16 cellular contexts compared by ENCODE assay signal in genomic region chr14:39318574-39318973, GRCh38.
DNase-seq lines count a peak whose midpoint lies in the region; ATAC-seq, FAIRE-seq and TF ChIP-seq lines count a peak whose summit lies in the region.
"Had no signal": no experiment of that assay in that cellular context is flagged by ENCODE, and none has a peak within 500 bp of the region (broad histone marks: within the 10 kb centered on the region; RNA-seq: fewer than 3 reads in every experiment).

No MANE protein-coding gene starts in this region.

- peaks cover 7 to 13% of the 10 kb centered on the region in 2 donors for H3K4me1 Mint-ChIP-seq in natural killer cell
- H3K4me1 Mint-ChIP-seq in natural killer cell treated with Interleukin-12 subunit alpha and Interleukin-12 subunit beta and Interleukin-15 and Interleukin-18, amount 100 ng/mL, for 72 hours (ENCODE audit: low read depth in 2 of 2): no peaks in the 10 kb centered on the region

- H3K9me3 Mint-ChIP-seq in natural killer cell: no peaks in the 10 kb centered on the region
- no peaks in the 10 kb centered on the region for H3K9me3 Mint-ChIP-seq in natural killer cell treated with Interleukin-12 subunit alpha and Interleukin-12 subunit beta and Interleukin-15 and Interleukin-18, amount 100 ng/mL, for 72 hours
- H3K9me3 Mint-ChIP-seq: CD4-positive, alpha-beta memory T cell had no signal

- no peak overlapping the region for H3K4me3 Mint-ChIP-seq in natural killer cell
- no peak overlapping the region for H3K4me3 Mint-ChIP-seq in natural killer cell treated with Interleukin-12 subunit alpha and Interleukin-12 subunit beta and Interleukin-15 and Interleukin-18, amount 100 ng/mL, for 72 hours
- H3K4me3 Mint-ChIP-seq: CD4-positive, alpha-beta memory T cell had no signal

- H3K4me3 ChIP-seq in adipocyte (ENCODE audit: low read length) (no peak overlapping the region), kidney (ENCODE audit: low read length in 2 of 2) (no peak overlapping the region)
- H3K4me3 ChIP-seq: BLaER1, Peyer's patch, SJSA1 had no signal

- no peak for DNase-seq in natural killer cell
- no peak for DNase-seq in natural killer cell treated with Interleukin-12 subunit alpha and Interleukin-12 subunit beta and Interleukin-15 and Interleukin-18, amount 100 ng/mL, for 72 hours (ENCODE audit: low spot score)
- peak; percentile 34 for DNase-seq in adipocyte (ENCODE audit: low read depth)
- DNase-seq in kidney: no peak
- DNase-seq in frontal cortex (ENCODE audit: low spot score in 2 of 2): no peak
- DNase-seq: CD4-positive, alpha-beta memory T cell; H7; Karpas-422; NCI-H1092 treated with DMSO at 0.1 percent for 48 hours; NCI-H146; NCI-H2029 treated with DMSO at 0.1 percent for 48 hours; Peyer's patch had no signal

- FAIRE-seq in kidney (lab: Jason Lieb, UNC) (peak; percentile 44), frontal cortex (lab: Jason Lieb, UNC) (no peak)

- TF ChIP-seq CTCF in natural killer cell (IDR thresholded peaks at IDR 0.05) (no peak), kidney (IDR thresholded peaks at IDR 0.05; ENCODE audit: borderline replicate concordance, extremely low read depth, insufficient read depth) (no peak)

- H3K27ac ChIP-seq in kidney (ENCODE audit: low read depth in 2 of 2, low read length in 2 of 2): no peak overlapping the region
- H3K27ac ChIP-seq: BLaER1, Peyer's patch, SJSA1 had no signal

- ATAC-seq in natural killer cell (no peak), SK-N-SH treated with all-trans-retinoic acid at 6 μM for 48 hours (no peak), GM21447 (IDR thresholded peaks at IDR 0.05; ENCODE audit: unreplicated experiment) (no peak)
- no peak for ATAC-seq in natural killer cell treated with Interleukin-12 subunit alpha and Interleukin-12 subunit beta and Interleukin-15 and Interleukin-18, amount 100 ng/mL, for 72 hours

- H3K9ac ChIP-seq in adipocyte (ENCODE audit: low read length) (no peak overlapping the region), kidney (ENCODE audit: low read length in 2 of 2) (no peak overlapping the region)
- H3K9ac ChIP-seq: BLaER1 had no signal

- H3K9me3 ChIP-seq in adipocyte (ENCODE audit: control insufficient read depth, low read length) (no peaks in the 10 kb centered on the region), kidney (ENCODE audit: control insufficient read depth in 1 of 2, low read length in 2 of 2) (no peaks in the 10 kb centered on the region)
- H3K9me3 ChIP-seq: BLaER1, Peyer's patch, SJSA1 had no signal

- no peaks in the 10 kb centered on the region for H3K27me3 ChIP-seq in adipocyte (replicated peaks; ENCODE audit: control insufficient read depth, insufficient read depth, low read length)
- H3K27me3 ChIP-seq: BLaER1, Peyer's patch, SJSA1 had no signal

- H3K27ac Mint-ChIP-seq in natural killer cell: peak overlapping the region; percentile 2 to 54
- H3K27ac Mint-ChIP-seq in natural killer cell treated with Interleukin-12 subunit alpha and Interleukin-12 subunit beta and Interleukin-15 and Interleukin-18, amount 100 ng/mL, for 72 hours: no peak overlapping the region

- H3K36me3 ChIP-seq in adipocyte (ENCODE audit: control insufficient read depth, insufficient read depth, low read length, severe bottlenecking) (peaks cover 32% of the 10 kb centered on the region), kidney (ENCODE audit: control insufficient read depth in 1 of 2, insufficient read depth in 2 of 2, low read length in 2 of 2) (peaks cover 0 to 9% of the 10 kb centered on the region in 2 donors)

- H3K27me3 Mint-ChIP-seq in natural killer cell (ENCODE audit: low read depth in 2 of 2): no peaks in the 10 kb centered on the region
- H3K27me3 Mint-ChIP-seq in natural killer cell treated with Interleukin-12 subunit alpha and Interleukin-12 subunit beta and Interleukin-15 and Interleukin-18, amount 100 ng/mL, for 72 hours: no peaks in the 10 kb centered on the region
- H3K27me3 Mint-ChIP-seq: CD4-positive, alpha-beta memory T cell had no signal

- H3K4me1 ChIP-seq in adipocyte (ENCODE audit: control insufficient read depth, insufficient read depth, low read length) (peaks cover 28% of the 10 kb centered on the region), kidney (ENCODE audit: control insufficient read depth in 1 of 2, insufficient read depth in 1 of 2, low read depth in 1 of 2, low read length in 2 of 2) (peaks cover 3 to 12% of the 10 kb centered on the region in 2 donors)
- H3K4me1 ChIP-seq: BLaER1, Peyer's patch, SJSA1 had no signal

- no peaks in the 10 kb centered on the region for H3K36me3 Mint-ChIP-seq in natural killer cell
- H3K36me3 Mint-ChIP-seq in natural killer cell treated with Interleukin-12 subunit alpha and Interleukin-12 subunit beta and Interleukin-15 and Interleukin-18, amount 100 ng/mL, for 72 hours: peaks cover 16% of the 10 kb centered on the region

- intact Hi-C loops in natural killer cell (cut with micrococcal nuclease) (no loop called here), kidney (cut with DNase I) (no loop called here)

TF ChIP-seq in SK-N-SH treated with all-trans-retinoic acid at 6 μM for 48 hours, 23 proteins besides CTCF, POLR2A, EP300 and RAD21:
- TF ChIP-seq ARNTL (CRISPR knock-in tag; IDR thresholded peaks at IDR 0.05; ENCODE audit: borderline replicate concordance, low read depth): no peak
- TF ChIP-seq SNAI2 (CRISPR knock-in tag; IDR thresholded peaks at IDR 0.05): no peak
- no peak for TF ChIP-seq ZNF565 (CRISPR knock-in tag; conservative IDR thresholded peaks at IDR 0.05; ENCODE audit: low read depth)
- TF ChIP-seq PATZ1 (CRISPR knock-in tag; IDR thresholded peaks at IDR 0.05; ENCODE audit: borderline replicate concordance): no peak
- TF ChIP-seq TOX (CRISPR knock-in tag; IDR thresholded peaks at IDR 0.05; ENCODE audit: borderline replicate concordance): no peak
- TF ChIP-seq ZC3H10 (CRISPR knock-in tag; IDR thresholded peaks at IDR 0.05): no peak
- no peak for TF ChIP-seq ZFP3 (CRISPR knock-in tag; IDR thresholded peaks at IDR 0.05)
- TF ChIP-seq RARB (CRISPR knock-in tag; IDR thresholded peaks at IDR 0.05): no peak
- no peak for TF ChIP-seq ZNF8 (CRISPR knock-in tag; IDR thresholded peaks at IDR 0.05)
- TF ChIP-seq TCF4 (CRISPR knock-in tag; IDR thresholded peaks at IDR 0.05; ENCODE audit: borderline replicate concordance): no peak
- TF ChIP-seq POU6F1 (CRISPR knock-in tag; IDR thresholded peaks at IDR 0.05; ENCODE audit: borderline replicate concordance, low read depth): no peak
- TF ChIP-seq CREB5 (CRISPR knock-in tag; IDR thresholded peaks at IDR 0.05; ENCODE audit: low read depth): no peak
- no peak for TF ChIP-seq GLIS3 (CRISPR knock-in tag; IDR thresholded peaks at IDR 0.05)
- TF ChIP-seq ZNF70 (CRISPR knock-in tag; IDR thresholded peaks at IDR 0.05): no peak
- no peak for TF ChIP-seq BACH2 (CRISPR knock-in tag; IDR thresholded peaks at IDR 0.05; ENCODE audit: borderline replicate concordance)

Comparison
In these comparisons a context has a peak if more than half of its experiments do, and no peak if none do; other contexts are left out.
1. H3K27ac Mint-ChIP-seq: peak in natural killer cell (2 of 2); none in natural killer cell treated with Interleukin-12 subunit alpha and Interleukin-12 subunit beta and Interleukin-15 and Interleukin-18, amount 100 ng/mL, for 72 hours (0 of 2).